In the genomic region with DNA sequence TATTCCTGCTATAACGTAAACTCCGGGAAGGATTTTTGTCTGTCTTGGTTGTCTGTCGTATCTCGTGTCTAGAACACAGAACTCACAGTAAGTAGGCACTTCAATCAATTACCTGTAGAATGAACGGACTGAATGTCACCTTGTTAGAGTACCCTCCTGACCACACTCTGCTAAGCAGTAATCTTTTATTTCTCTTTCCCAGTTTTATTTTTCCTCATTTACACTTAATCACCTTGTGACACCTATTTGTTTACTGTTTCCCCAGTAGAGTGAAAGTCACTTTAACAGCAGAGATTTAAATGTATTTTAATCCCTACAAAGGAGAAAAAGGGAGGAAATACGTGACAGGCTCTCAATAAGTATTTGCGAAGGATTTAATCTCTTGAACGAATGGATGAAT, we compare ENCODE assay signal across 8 cellular contexts. TPM values are rescaled to one million over a fixed set of nuclear protein-coding genes. Genes with fewer than 3 reads are reported as not detected.
DNase-seq lines count a peak whose midpoint lies in the region; ATAC-seq and TF ChIP-seq lines count a peak whose summit lies in the region.

No MANE protein-coding gene starts in this region.

- peak; percentile 23 for DNase-seq in cerebellum (ENCODE audit: low spot score)
- no peak for DNase-seq in GM10248 (ENCODE audit: extremely low spot score)
- no peak for DNase-seq in EL
- no peak for DNase-seq in NAMALWA (ENCODE audit: low spot score)

- peak overlapping the region; percentile 80 to 89 (median 83) for H3K4me3 Mint-ChIP-seq in nephron

- peak overlapping the region; percentile 94 for H3K27ac ChIP-seq in C4-2B
- peak overlapping the region; percentile 59 for H3K27ac ChIP-seq in KOPT-K1 (ENCODE audit: low read depth, low read length, poor library complexity, severe bottlenecking)

- peaks cover 20% of the 10 kb centered on the region for H3K36me3 Mint-ChIP-seq in nephron (ENCODE audit: low read depth)

- no peak for ATAC-seq in GM19324 (IDR thresholded peaks at IDR 0.05; ENCODE audit: low FRiP score, unreplicated experiment)

- no peaks in the 10 kb centered on the region for H3K36me3 ChIP-seq in KOPT-K1 (ENCODE audit: insufficient read depth, low read length)

- H3K9me3 ChIP-seq in KOPT-K1 (ENCODE audit: insufficient read depth, low read length, poor library complexity, severe bottlenecking): no peaks in the 10 kb centered on the region

- H3K27me3 Mint-ChIP-seq in nephron (ENCODE audit: low read depth): peaks cover 4% of the 10 kb centered on the region

- peaks cover 2% of the 10 kb centered on the region for H3K9me3 Mint-ChIP-seq in nephron

- POLR2A ChIA-PET in GM10248 (lab: Yijun Ruan, JAX): no interaction called here

- TF ChIP-seq CTCF in C4-2B (conservative IDR thresholded peaks at IDR 0.05) (no peak), nephron (IDR thresholded peaks at IDR 0.05; ENCODE audit: unreplicated experiment in 3 of 3) (no peak), GM10248 (IDR thresholded peaks at IDR 0.05; ENCODE audit: control extremely low read depth, extremely low read depth, low read depth, missing control alignments) (no peak)

- CTCF ChIA-PET in GM10248 (lab: Yijun Ruan, JAX): interaction anchor here (0.8 to 1.4 kb wide), 2 partner anchors 257 to 668 kb away, joined by 4 read pairs; no protein-coding TSS in a partner anchor

- peaks cover 24% of the 10 kb centered on the region for H3K4me1 Mint-ChIP-seq in nephron

- peak overlapping the region; percentile 63 to 89 (median 74) for H3K27ac Mint-ChIP-seq in nephron

RNA-seq across cellular contexts. Expression of gene EPB41L5, which starts 0.5 kb away (rescaled TPM):
- total RNA-seq in cerebellum: 66.3 TPM
